ENCODE assay signal across 19 cellular contexts in genomic region chr2:31893093-31893492, GRCh38.
DNase-seq lines count a peak whose midpoint lies in the region; ATAC-seq and TF ChIP-seq lines count a peak whose summit lies in the region.
"Had no signal": no experiment of that assay in that cellular context is flagged by ENCODE, and none has a peak within 500 bp of the region (broad histone marks: within the 10 kb centered on the region; RNA-seq: fewer than 3 reads in every experiment).

No MANE protein-coding gene starts in this region.

- no peak for TF ChIP-seq CTCF in upper lobe of right lung (IDR thresholded peaks at IDR 0.05)

- H3K27me3 ChIP-seq in adipocyte (replicated peaks; ENCODE audit: control insufficient read depth, insufficient read depth, low read length): no peaks in the 10 kb centered on the region
- H3K27me3 ChIP-seq in upper lobe of right lung: no peaks in the 10 kb centered on the region
- H3K27me3 ChIP-seq: colonic mucosa, spleen had no signal

- ATAC-seq in upper lobe of right lung (peak; percentile 53), GM19035 (IDR thresholded peaks at IDR 0.05; ENCODE audit: unreplicated experiment) (no peak)
- ATAC-seq: PC-3 had no signal

- H3K9ac ChIP-seq in adipocyte (ENCODE audit: low read length): no peak overlapping the region
- H3K9ac ChIP-seq: SK-N-SH had no signal

- H3K36me3 ChIP-seq in adipocyte (ENCODE audit: control insufficient read depth, insufficient read depth, low read length, severe bottlenecking) (peaks cover 13% of the 10 kb centered on the region), upper lobe of right lung (peaks cover 8% of the 10 kb centered on the region)
- H3K36me3 ChIP-seq: colonic mucosa had no signal

- H3K27ac ChIP-seq in upper lobe of right lung: no peak overlapping the region
- H3K27ac ChIP-seq: colonic mucosa had no signal

- intact Hi-C loops in upper lobe of right lung (cut with DNase I): no loop called here

- H3K4me3 ChIP-seq in adipocyte (ENCODE audit: low read length) (no peak overlapping the region), upper lobe of right lung (no peak overlapping the region)
- H3K4me3 ChIP-seq: colonic mucosa, spleen had no signal

- H3K9me3 ChIP-seq in adipocyte (ENCODE audit: control insufficient read depth, low read length): peaks cover 7% of the 10 kb centered on the region
- H3K9me3 ChIP-seq in upper lobe of right lung: peaks cover 12% of the 10 kb centered on the region
- H3K9me3 ChIP-seq: colonic mucosa had no signal

- H3K4me1 ChIP-seq in adipocyte (ENCODE audit: control insufficient read depth, insufficient read depth, low read length): no peaks in the 10 kb centered on the region
- no peaks in the 10 kb centered on the region for H3K4me1 ChIP-seq in upper lobe of right lung
- H3K4me1 ChIP-seq: colonic mucosa had no signal

- DNase-seq in NCI-H82 (lab: John Stamatoyannopoulos, UW): peak; percentile 44
- DNase-seq in NCI-H82 treated with DMSO at 0.1 percent for 48 hours (lab: John Stamatoyannopoulos, UW; ENCODE audit: unreplicated experiment): no peak
- peak; percentile 1 for DNase-seq in NCI-H69 (lab: John Stamatoyannopoulos, UW)
- peak; percentile 23 for DNase-seq in adipocyte (ENCODE audit: low read depth)
- DNase-seq in upper lobe of right lung: no peak
- no peak for DNase-seq in NAMALWA (ENCODE audit: low spot score)
- no peak for DNase-seq in inferior parietal cortex (ENCODE audit: extremely low spot score)
- DNase-seq: 8988T; activated CD4-positive, alpha-beta T cell treated with anti-CD3 and anti-CD28 coated beads, Interleukin-2, amount 50 U/mL, for 1 hour; activated T-cell treated with anti-CD3 and anti-CD28 coated beads for 4 hours; CD4-positive, CD25-positive, alpha-beta regulatory T cell; colonic mucosa; kidney; MM.1S; NCI-H1930; PC-3; SK-N-SH; spleen had no signal

Comparison
In these comparisons a context has a peak if more than half of its experiments do, and no peak if none do; other contexts are left out.
1. DNase-seq: peak in NCI-H82 (single experiment), NCI-H69 (single experiment) and adipocyte (single experiment); none in NCI-H82 treated with DMSO at 0.1 percent for 48 hours (single experiment), upper lobe of right lung (single experiment), NAMALWA (single experiment) and inferior parietal cortex (single experiment).